In genomic region chr9:80793706-80794105, GRCh38 we compare ENCODE assay signal across 22 cellular contexts.
"Had no signal": no experiment of that assay in that cellular context is flagged by ENCODE, and none has a peak within 500 bp of the region (broad histone marks: within the 10 kb centered on the region; RNA-seq: fewer than 3 reads in every experiment).

No MANE protein-coding gene starts in this region.

- H3K4me3 ChIP-seq: colonic mucosa, dorsolateral prefrontal cortex, esophagus muscularis mucosa, gastroesophageal sphincter, heart left ventricle, hepatocyte, left lung, lower lobe of right lung had no signal

- H2AFZ ChIP-seq: hepatocyte had no signal

- H3K27me3 ChIP-seq: colonic mucosa, dorsolateral prefrontal cortex, esophagus muscularis mucosa, foreskin keratinocyte, gastroesophageal sphincter, heart left ventricle, hepatocyte, left lung had no signal

- H3K36me3 Mint-ChIP-seq: immature natural killer cell; naive thymus-derived CD4-positive, alpha-beta T cell; natural killer cell had no signal

- H3K9me3 ChIP-seq: colonic mucosa, esophagus muscularis mucosa, gastroesophageal sphincter, heart left ventricle, left lung, lower lobe of right lung had no signal

- H3K27ac Mint-ChIP-seq: dendritic cell treated with granulocyte-macrophage colony-stimulating factor and Interleukin-4, amounts not matched to agents 40 ng/mL and 50 ng/mL, for 4 days; immature natural killer cell; naive thymus-derived CD4-positive, alpha-beta T cell; natural killer cell had no signal

- H3K4me3 Mint-ChIP-seq: dendritic cell treated with granulocyte-macrophage colony-stimulating factor and Interleukin-4, amounts not matched to agents 40 ng/mL and 50 ng/mL, for 4 days; immature natural killer cell; naive thymus-derived CD4-positive, alpha-beta T cell; natural killer cell had no signal

- H3K36me3 ChIP-seq: colonic mucosa, esophagus muscularis mucosa, gastroesophageal sphincter, heart left ventricle, left lung, lower lobe of right lung had no signal

- H3K27ac ChIP-seq: colonic mucosa, esophagus muscularis mucosa, foreskin keratinocyte, gastroesophageal sphincter, hepatocyte had no signal

- ATAC-seq: foreskin keratinocyte; gastroesophageal sphincter; heart left ventricle; left cardiac atrium; left lung; left ventricle myocardium superior; lower lobe of right lung; naive thymus-derived CD4-positive, alpha-beta T cell; natural killer cell had no signal

- H3K4me1 Mint-ChIP-seq: immature natural killer cell; naive thymus-derived CD4-positive, alpha-beta T cell; natural killer cell had no signal

- H3K4me1 ChIP-seq: colonic mucosa, foreskin keratinocyte had no signal

- DNase-seq: colonic mucosa; cortex of kidney; dorsolateral prefrontal cortex; effector CD4-positive, alpha-beta T cell; effector memory CD4-positive, alpha-beta T cell; foreskin keratinocyte; heart left ventricle; hypothalamus; immature natural killer cell; islet precursor cell; left cardiac atrium; left lung; left ventricle myocardium superior; lower lobe of right lung; mesenchymal stem cell; midbrain; naive thymus-derived CD4-positive, alpha-beta T cell; natural killer cell had no signal

- H3K4me2 ChIP-seq: hepatocyte had no signal

- H3K79me2 ChIP-seq: hepatocyte had no signal

- H3K27me3 Mint-ChIP-seq: dendritic cell treated with granulocyte-macrophage colony-stimulating factor and Interleukin-4, amounts not matched to agents 40 ng/mL and 50 ng/mL, for 4 days; naive thymus-derived CD4-positive, alpha-beta T cell had no signal
